1 cellular context compared by ENCODE assay signal in genomic region chr4:37138789-37139188, GRCh38.
TF ChIP-seq lines count a peak whose summit lies in the region.

No MANE protein-coding gene starts in this region.

TF ChIP-seq in GM12878, 131 proteins besides CTCF, POLR2A, EP300 and RAD21 (continued from another document and continues in another):
- TF ChIP-seq, protein P1, sequence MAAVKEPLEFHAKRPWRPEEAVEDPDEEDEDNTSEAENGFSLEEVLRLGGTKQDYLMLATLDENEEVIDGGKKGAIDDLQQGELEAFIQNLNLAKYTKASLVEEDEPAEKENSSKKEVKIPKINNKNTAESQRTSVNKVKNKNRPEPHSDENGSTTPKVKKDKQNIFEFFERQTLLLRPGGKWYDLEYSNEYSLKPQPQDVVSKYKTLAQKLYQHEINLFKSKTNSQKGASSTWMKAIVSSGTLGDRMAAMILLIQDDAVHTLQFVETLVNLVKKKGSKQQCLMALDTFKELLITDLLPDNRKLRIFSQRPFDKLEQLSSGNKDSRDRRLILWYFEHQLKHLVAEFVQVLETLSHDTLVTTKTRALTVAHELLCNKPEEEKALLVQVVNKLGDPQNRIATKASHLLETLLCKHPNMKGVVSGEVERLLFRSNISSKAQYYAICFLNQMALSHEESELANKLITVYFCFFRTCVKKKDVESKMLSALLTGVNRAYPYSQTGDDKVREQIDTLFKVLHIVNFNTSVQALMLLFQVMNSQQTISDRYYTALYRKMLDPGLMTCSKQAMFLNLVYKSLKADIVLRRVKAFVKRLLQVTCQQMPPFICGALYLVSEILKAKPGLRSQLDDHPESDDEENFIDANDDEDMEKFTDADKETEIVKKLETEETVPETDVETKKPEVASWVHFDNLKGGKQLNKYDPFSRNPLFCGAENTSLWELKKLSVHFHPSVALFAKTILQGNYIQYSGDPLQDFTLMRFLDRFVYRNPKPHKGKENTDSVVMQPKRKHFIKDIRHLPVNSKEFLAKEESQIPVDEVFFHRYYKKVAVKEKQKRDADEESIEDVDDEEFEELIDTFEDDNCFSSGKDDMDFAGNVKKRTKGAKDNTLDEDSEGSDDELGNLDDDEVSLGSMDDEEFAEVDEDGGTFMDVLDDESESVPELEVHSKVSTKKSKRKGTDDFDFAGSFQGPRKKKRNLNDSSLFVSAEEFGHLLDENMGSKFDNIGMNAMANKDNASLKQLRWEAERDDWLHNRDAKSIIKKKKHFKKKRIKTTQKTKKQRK (IDR thresholded peaks at IDR 0.05; ENCODE audit: low read depth, low read length) = no peak
- TF ChIP-seq PML (IDR thresholded peaks at IDR 0.05; ENCODE audit: low read length) (no peak), SMAD5 (IDR thresholded peaks at IDR 0.05; ENCODE audit: low read depth) (no peak), NR2C1 (IDR thresholded peaks at IDR 0.05) (no peak), RFX5 (IDR thresholded peaks at IDR 0.05; ENCODE audit: low read depth, low read length) (no peak), HDAC6 (IDR thresholded peaks at IDR 0.05; ENCODE audit: unreplicated experiment) (no peak), PAX8 (IDR thresholded peaks at IDR 0.05) (no peak), HCFC1 (IDR thresholded peaks at IDR 0.05; ENCODE audit: low read length) (no peak), ZNF384 (IDR thresholded peaks at IDR 0.05; ENCODE audit: borderline replicate concordance, low read depth, low read length) (no peak), ZBTB4 (CRISPR knock-in tag; IDR thresholded peaks at IDR 0.05) (no peak), FOS (IDR thresholded peaks at IDR 0.05; ENCODE audit: borderline replicate concordance, extremely low read depth, insufficient read length) (no peak), STAT3 (IDR thresholded peaks at IDR 0.05; ENCODE audit: low read depth, low read length) (no peak), TAF1 (IDR thresholded peaks at IDR 0.05; ENCODE audit: borderline replicate concordance, low read depth, low read length) (no peak), TBL1XR1 (IDR thresholded peaks at IDR 0.05; ENCODE audit: low read depth, low read length) (no peak), ZNF622 (IDR thresholded peaks at IDR 0.05) (no peak), MYC (IDR thresholded peaks at IDR 0.05; ENCODE audit: insufficient read depth, insufficient read length, insufficient replicate concordance, low read length, severe bottlenecking) (no peak), ESRRA (IDR thresholded peaks at IDR 0.05; ENCODE audit: low read length) (no peak), MTA3 (IDR thresholded peaks at IDR 0.05; ENCODE audit: borderline replicate concordance, low read length) (no peak), IKZF1 (conservative IDR thresholded peaks at IDR 0.05) (0 out of 2 replicates have a peak, but pooled peaks have one; percentile 15), CREM (IDR thresholded peaks at IDR 0.05; ENCODE audit: low read depth) (0 out of 2 replicates have a peak, but pooled peaks have one; percentile 24), SIN3A (IDR thresholded peaks at IDR 0.05; ENCODE audit: low read depth, low read length) (no peak), NFYA (IDR thresholded peaks at IDR 0.05; ENCODE audit: borderline replicate concordance, low read depth, low read length) (no peak), ZBTB40 (IDR thresholded peaks at IDR 0.05; ENCODE audit: borderline replicate concordance) (no peak), ASH2L (IDR thresholded peaks at IDR 0.05; ENCODE audit: borderline replicate concordance, low read depth) (no peak), USF1 (IDR thresholded peaks at IDR 0.05; ENCODE audit: borderline replicate concordance, extremely low read length, insufficient read depth, low read depth, low read length) (no peak), SMAD1 (IDR thresholded peaks at IDR 0.05; ENCODE audit: low read depth, partially characterized antibody) (no peak), CBX3 (IDR thresholded peaks at IDR 0.05; ENCODE audit: borderline replicate concordance, low read depth) (no peak), HDAC2 (IDR thresholded peaks at IDR 0.05) (no peak), PAX5 (IDR thresholded peaks at IDR 0.05; ENCODE audit: borderline replicate concordance, low read depth, low read length) (no peak), POLR2AphosphoS5 (IDR thresholded peaks at IDR 0.05; ENCODE audit: low read length) (no peak), NKRF (conservative IDR thresholded peaks at IDR 0.05) (no peak), HSF1 (IDR thresholded peaks at IDR 0.05; ENCODE audit: low read depth, low read length) (no peak), MAX (IDR thresholded peaks at IDR 0.05; ENCODE audit: low read depth, low read length) (no peak), NBN (IDR thresholded peaks at IDR 0.05) (no peak), ZBTB11 (CRISPR knock-in tag; IDR thresholded peaks at IDR 0.05) (no peak), CHD1 (IDR thresholded peaks at IDR 0.05; ENCODE audit: low read depth, low read length) (no peak)
- TF ChIP-seq, protein P2, sequence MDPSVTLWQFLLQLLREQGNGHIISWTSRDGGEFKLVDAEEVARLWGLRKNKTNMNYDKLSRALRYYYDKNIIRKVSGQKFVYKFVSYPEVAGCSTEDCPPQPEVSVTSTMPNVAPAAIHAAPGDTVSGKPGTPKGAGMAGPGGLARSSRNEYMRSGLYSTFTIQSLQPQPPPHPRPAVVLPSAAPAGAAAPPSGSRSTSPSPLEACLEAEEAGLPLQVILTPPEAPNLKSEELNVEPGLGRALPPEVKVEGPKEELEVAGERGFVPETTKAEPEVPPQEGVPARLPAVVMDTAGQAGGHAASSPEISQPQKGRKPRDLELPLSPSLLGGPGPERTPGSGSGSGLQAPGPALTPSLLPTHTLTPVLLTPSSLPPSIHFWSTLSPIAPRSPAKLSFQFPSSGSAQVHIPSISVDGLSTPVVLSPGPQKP (IDR thresholded peaks at IDR 0.05; ENCODE audit: low read depth, low read length) = no peak
